Comparison of ENCODE assay signal across 30 cellular contexts in genomic region chr10:53469383-53469782, GRCh38.
"Had no signal": no experiment of that assay in that cellular context is flagged by ENCODE, and none has a peak within 500 bp of the region (broad histone marks: within the 10 kb centered on the region; RNA-seq: fewer than 3 reads in every experiment).

No MANE protein-coding gene starts in this region.

- H3K27me3 ChIP-seq: brain microvascular endothelial cell, cardiac muscle cell, SJCRH30 had no signal

- H3K4me1 ChIP-seq: SJCRH30 had no signal

- ATAC-seq: activated CD8-positive, alpha-beta T cell treated with anti-CD3 and anti-CD28 coated beads for 36 hours; activated T-cell treated with anti-CD3 and anti-CD28 coated beads, Interleukin-2, amount 50 U/mL, for 72 hours; activated T-helper 17 cell treated with anti-CD3 and anti-CD28 coated beads, Interleukin-2, amount 50 U/mL, for 72 hours; Panc1 had no signal

- H3K9me3 ChIP-seq: SJCRH30 had no signal

- H3K36me3 ChIP-seq: brain microvascular endothelial cell, cardiac muscle cell, SJCRH30, WERI-Rb-1 had no signal

- DNase-seq: activated CD4-positive, alpha-beta T cell treated with anti-CD3 and anti-CD28 coated beads for 1 hour; activated CD4-positive, alpha-beta T cell treated with anti-CD3 and anti-CD28 coated beads for 48 hours; activated CD4-positive, CD25-positive, alpha-beta regulatory T cell; activated CD8-positive, alpha-beta T cell treated with anti-CD3 and anti-CD28 coated beads for 36 hours; activated effector memory CD4-positive, alpha-beta T cell treated with anti-CD3 and anti-CD28 coated beads, Interleukin-2, amount 50 U/mL, for 16 hours; activated naive CD4-positive, alpha-beta T cell; activated naive CD4-positive, alpha-beta T cell treated with anti-CD3 and anti-CD28 coated beads, Interleukin-2, amount 50 U/mL, for 16 hours; activated naive CD8-positive, alpha-beta T cell treated with anti-CD3 and anti-CD28 coated beads for 36 hours; activated T-cell treated with anti-CD3 and anti-CD28 coated beads, Interleukin-2, amount 50 U/mL, for 1 hour; activated T-cell treated with anti-CD3 and anti-CD28 coated beads, Interleukin-2, amount 50 U/mL, for 72 hours; amniotic stem cell; aorta; brain microvascular endothelial cell; MM.1S; NCI-H1092 treated with DMSO at 0.1 percent for 48 hours; NCI-H1436; NCI-H187; NCI-H2081; NCI-H446; NCI-H510A treated with DMSO at 0.1 percent for 48 hours; NCI-H526 treated with DMSO at 0.1 percent for 48 hours; SHP77; SJCRH30; T1000; WERI-Rb-1 had no signal

- H3K4me3 ChIP-seq: cardiac muscle cell, SJCRH30, SK-N-MC had no signal

- H3K9ac ChIP-seq: KMS-11 had no signal

- H3K4me2 ChIP-seq: KMS-11 had no signal

- H3K27ac ChIP-seq: brain microvascular endothelial cell, cardiac muscle cell, KMS-11, SJCRH30, SK-N-MC, WERI-Rb-1 had no signal
